1 cellular context compared by ENCODE assay signal in the genomic region with DNA sequence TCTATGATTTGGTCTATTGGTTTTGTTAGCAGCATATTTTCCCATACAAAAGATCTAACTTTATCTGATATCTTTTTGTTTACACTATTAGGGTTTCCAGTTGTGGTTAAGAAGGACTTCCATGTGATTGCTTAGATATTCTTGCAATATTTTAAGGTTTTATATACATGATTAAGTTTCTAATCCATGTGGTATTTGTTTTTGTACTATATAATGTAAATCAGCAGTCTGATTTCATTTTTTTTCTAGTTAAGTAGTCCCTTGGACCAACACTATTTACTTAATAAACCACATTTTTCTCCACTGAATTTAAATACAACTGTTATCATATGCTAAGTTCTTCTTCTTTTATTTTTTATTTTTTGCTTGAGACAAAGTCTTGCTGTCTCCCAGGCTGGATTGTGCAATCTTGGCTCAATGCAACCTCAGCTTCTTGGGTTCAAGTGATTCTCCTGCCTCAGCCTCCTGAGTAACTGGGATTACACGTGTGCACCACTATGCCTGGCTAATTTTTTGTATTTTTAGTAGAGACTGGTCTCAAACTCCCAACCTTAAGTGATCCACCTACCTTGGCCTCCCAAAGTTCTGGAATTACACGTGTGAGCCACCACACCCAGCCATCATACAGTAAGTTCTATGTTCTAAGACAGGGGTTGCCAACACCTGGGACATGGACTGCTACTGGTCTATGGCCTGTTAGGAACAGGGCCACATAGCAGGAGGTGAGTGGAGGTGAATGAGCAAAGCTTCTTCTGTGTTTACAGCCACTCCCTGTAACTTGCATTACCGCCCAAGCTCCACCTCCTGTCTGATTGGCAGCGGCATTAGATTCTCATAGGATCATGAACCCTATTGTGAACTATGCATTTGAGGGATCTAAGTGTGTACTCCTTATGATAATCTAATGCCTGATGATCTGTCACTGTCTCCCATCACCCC.
TF ChIP-seq lines count a peak whose summit lies in the region.

No MANE protein-coding gene starts in this region.

TF ChIP-seq in HepG2, 621 proteins besides CTCF, POLR2A, EP300 and RAD21:
- 0 out of 2 replicates have a peak, but pooled peaks have one; percentile 22 for TF ChIP-seq CEBPB (IDR thresholded peaks at IDR 0.05; ENCODE audit: borderline replicate concordance, low read depth, low read length)
- no peak for TF ChIP-seq ZBTB38 (CRISPR knock-in tag; IDR thresholded peaks at IDR 0.05)
